Comparison of ENCODE assay signal across 1 cellular context in the genomic region with DNA sequence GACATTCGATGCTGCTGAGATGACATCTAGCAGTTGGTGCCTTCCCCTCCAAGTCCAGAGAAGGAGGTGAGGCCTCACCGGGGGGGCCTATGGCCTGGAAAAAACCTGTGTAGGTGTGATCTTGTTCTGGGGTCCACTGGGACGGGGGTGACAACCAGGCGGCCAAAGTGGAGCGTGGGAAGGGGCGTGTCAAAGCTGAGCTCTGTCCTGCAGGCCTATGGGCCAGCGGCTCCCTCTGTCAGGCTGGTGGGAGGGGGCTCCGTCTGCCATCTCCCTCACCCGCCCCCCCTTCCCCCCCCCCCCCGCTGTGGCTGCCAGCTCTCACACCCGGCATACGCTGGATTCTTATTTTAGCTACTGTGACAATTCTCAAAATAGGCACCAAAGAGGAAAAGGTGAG.
TF ChIP-seq lines count a peak whose summit lies in the region.

No MANE protein-coding gene starts in this region.

TF ChIP-seq in GM23338, 12 proteins besides CTCF, POLR2A, EP300 and RAD21 (continued from another document):
- no peak for TF ChIP-seq ZNF462 (CRISPR knock-in tag; IDR thresholded peaks at IDR 0.05)
- no peak for TF ChIP-seq JUNB (IDR thresholded peaks at IDR 0.05; ENCODE audit: unreplicated experiment)
TF ChIP-seq in GM23338: peak in this region for 0.
